Comparison of ENCODE assay signal across 11 cellular contexts in the genomic region with DNA sequence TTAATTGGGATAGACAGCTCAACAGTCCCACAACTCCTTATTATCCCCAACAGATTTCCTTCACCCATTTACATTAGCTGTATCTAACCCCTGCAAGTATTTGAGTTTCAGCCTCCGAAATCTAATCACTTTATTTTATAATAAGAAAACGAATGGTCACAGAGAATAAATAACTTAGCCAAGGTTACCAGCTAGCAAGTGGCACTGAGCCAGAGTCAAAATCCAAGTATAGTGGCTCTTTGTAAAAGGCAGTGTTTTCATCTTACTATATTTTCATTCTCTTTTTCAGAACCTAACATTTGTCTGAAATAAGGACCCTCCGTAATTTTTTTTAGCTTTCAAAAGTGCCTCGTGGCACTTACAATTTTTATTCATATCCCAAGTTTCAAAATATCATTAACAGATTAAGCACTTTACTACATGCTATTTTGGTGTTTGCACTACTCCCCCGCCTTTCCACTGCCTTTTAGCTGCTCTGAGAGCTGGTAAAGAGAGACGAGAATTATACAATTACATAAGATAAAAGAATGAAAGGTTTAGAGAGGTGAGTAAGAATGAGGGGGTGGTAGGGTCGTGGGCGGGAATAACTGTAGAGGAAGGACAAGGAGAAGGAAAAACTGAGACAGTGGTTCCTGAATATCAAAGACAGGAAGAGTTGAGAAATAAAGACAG. TPM values are rescaled to one million over a fixed set of nuclear protein-coding genes. Genes with fewer than 3 reads are reported as not detected.
A peak's percentile ranks its signal among the peaks of the same experiment; 100 is the strongest.
DNase-seq lines count a peak whose midpoint lies in the region; ATAC-seq and TF ChIP-seq lines count a peak whose summit lies in the region.
"Had no signal": no experiment of that assay in that cellular context is flagged by ENCODE, and none has a peak within 500 bp of the region (broad histone marks: within the 10 kb centered on the region; RNA-seq: fewer than 3 reads in every experiment).

No MANE protein-coding gene starts in this region.

- H3K9me3 ChIP-seq in heart left ventricle (no peaks in the 10 kb centered on the region), tibial artery (no peaks in the 10 kb centered on the region)
- H3K9me3 ChIP-seq: sigmoid colon had no signal

- WGBS in heart left ventricle, 4 donors = 36 to 43% (median 42%) methylated on average over 8 of the region's 8 CpGs

- TF ChIP-seq CTCF in heart left ventricle (IDR thresholded peaks at IDR 0.05) (no peak), tibial artery (IDR thresholded peaks at IDR 0.05) (no peak)

- intact Hi-C loops in heart left ventricle (cut with DNase I) (no loop called here), left ventricle myocardium superior (cut with micrococcal nuclease) (no loop called here), tibial artery (cut with DNase I; ENCODE audit: low total_unique reads) (no loop called here)

- H3K4me1 ChIP-seq in heart left ventricle (peaks cover 0 to 43% (median 10%) of the 10 kb centered on the region in 12 donors), tibial artery (peaks cover 0 to 29% (median 14%) of the 10 kb centered on the region in 4 donors)

- DNase-seq in heart left ventricle = no peak
- no peak for DNase-seq in left ventricle myocardium superior
- peak; percentile 34 for DNase-seq in activated T-helper 9 cell treated with anti-CD3 and anti-CD28 coated beads, Interleukin-2, amount 50 U/mL, for 16 hours (ENCODE audit: low read depth)
- peak; percentile 8 for DNase-seq in occipital lobe (lab: John Stamatoyannopoulos, UW)
- no peak for DNase-seq in tibial artery
- DNase-seq in cortex of kidney (lab: John Stamatoyannopoulos, UW) = no peak
- no peak for DNase-seq in NCI-H1436 (lab: John Stamatoyannopoulos, UW)
- DNase-seq: sigmoid colon, SW 1271 had no signal

- no peak for TF ChIP-seq POLR2A in heart left ventricle (IDR thresholded peaks at IDR 0.05)

- H3K27ac ChIP-seq in heart left ventricle (peak overlapping the region in 7 of 12 donors; percentile 1 to 57 (median 33)), tibial artery (peak overlapping the region in 1 of 2 donors; percentile 60)
- H3K27ac ChIP-seq: C4-2B, sigmoid colon had no signal

- peak overlapping the region in 5 of 12 donors; percentile 2 to 31 (median 20) for H3K4me3 ChIP-seq in heart left ventricle
- H3K4me3 ChIP-seq in tibial artery = peak overlapping the region; percentile 4 to 25
- H3K4me3 ChIP-seq: sigmoid colon had no signal

- ATAC-seq in heart left ventricle = no peak
- ATAC-seq in left ventricle myocardium superior = no peak
- no peak for ATAC-seq in HG03342 (IDR thresholded peaks at IDR 0.05; ENCODE audit: unreplicated experiment)

- H3K27me3 ChIP-seq in heart left ventricle = no peaks in the 10 kb centered on the region
- H3K27me3 ChIP-seq in tibial artery = no peaks in the 10 kb centered on the region
- H3K27me3 ChIP-seq: sigmoid colon had no signal

- H3K36me3 ChIP-seq in heart left ventricle = no peaks in the 10 kb centered on the region
- H3K36me3 ChIP-seq in tibial artery = no peaks in the 10 kb centered on the region
- H3K36me3 ChIP-seq: sigmoid colon had no signal

RNA-seq across cellular contexts. Expression of gene USP15, which starts 3.7 kb away (rescaled TPM):
- total RNA-seq in heart left ventricle = 10 to 100 TPM; 33.3 to 69.7 (median 62.2) TPM
- polyA plus RNA-seq in heart left ventricle = 10 to 100 TPM; 36.1 to 44.7 TPM
- total RNA-seq in left ventricle myocardium superior = 53.5 TPM
- total RNA-seq in occipital lobe = 160 TPM

Comparison
In these comparisons a context has a peak if more than half of its experiments do, and no peak if none do; other contexts are left out.
1. DNase-seq: peak in activated T-helper 9 cell treated with anti-CD3 and anti-CD28 coated beads, Interleukin-2, amount 50 U/mL, for 16 hours (single experiment) and occipital lobe (single experiment); none in heart left ventricle (0 of 5), left ventricle myocardium superior (single experiment), tibial artery (0 of 2), cortex of kidney (single experiment) and NCI-H1436 (single experiment).